Comparison of ENCODE assay signal across 26 cellular contexts in the genomic region with DNA sequence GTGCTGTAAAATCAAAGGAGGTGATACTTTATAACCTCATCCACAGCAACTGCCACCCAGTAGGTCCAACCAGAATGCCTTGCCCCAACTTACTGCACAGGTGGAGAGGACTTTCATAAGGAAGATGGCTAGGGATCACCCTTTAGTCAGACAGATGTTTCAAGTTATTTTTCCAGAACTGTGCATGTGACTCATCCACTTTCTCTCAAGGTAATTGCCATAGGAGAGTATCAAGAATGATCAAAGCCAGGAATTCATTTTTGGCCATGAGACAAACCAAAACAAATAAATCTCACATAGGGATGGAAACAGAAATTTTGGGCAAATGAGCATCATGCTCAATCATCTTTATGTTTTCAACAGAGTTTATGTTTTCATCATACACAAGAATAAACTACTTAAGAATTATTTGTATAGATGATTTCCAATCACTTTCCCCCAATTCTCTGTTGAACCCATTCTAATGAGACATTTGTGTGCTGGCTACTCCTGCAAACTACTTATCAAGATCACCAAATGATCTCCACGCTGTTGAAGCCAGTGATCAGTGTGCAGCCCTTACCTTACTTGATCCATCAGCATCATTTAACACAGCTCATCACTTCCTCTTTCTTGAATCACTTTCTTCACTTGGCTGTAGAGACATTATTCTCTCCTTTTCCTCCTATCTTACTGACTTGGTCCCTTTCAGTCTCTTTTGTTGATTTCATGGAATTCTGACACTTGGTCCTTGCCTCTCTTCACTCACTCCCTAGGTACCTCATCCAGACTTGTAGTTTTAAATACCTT.
"Had no signal": no experiment of that assay in that cellular context is flagged by ENCODE, and none has a peak within 500 bp of the region (broad histone marks: within the 10 kb centered on the region; RNA-seq: fewer than 3 reads in every experiment).

No MANE protein-coding gene starts in this region.

- ATAC-seq: activated CD4-positive, alpha-beta T cell treated with anti-CD3 and anti-CD28 coated beads for 36 hours; activated T-cell treated with anti-CD3 and anti-CD28 coated beads, Interleukin-2, amount 50 U/mL, for 72 hours; gastrocnemius medialis; left colon; naive thymus-derived CD4-positive, alpha-beta T cell; pancreas; sciatic nerve; stimulated activated naive CD8-positive, alpha-beta T cell treated with anti-CD3 and anti-CD28 coated beads, Interleukin-15, Interleukin-2, amounts not matched to agents 100 U/mL and 50 U/mL, for 24 hours had no signal

- DNase-seq: activated CD4-positive, alpha-beta T cell treated with anti-CD3 and anti-CD28 coated beads for 36 hours; activated CD4-positive, alpha-beta T cell treated with anti-CD3 and anti-CD28 coated beads, Interleukin-2, amount 50 U/mL, for 4 hours; activated CD4-positive, CD25-positive, alpha-beta regulatory T cell; activated effector memory CD4-positive, alpha-beta T cell treated with Interleukin-2 at 50 U/mL for 16 hours; activated naive CD4-positive, alpha-beta T cell treated with Interleukin-2 at 50 U/mL for 16 hours; activated T-cell treated with anti-CD3 and anti-CD28 coated beads for 4 hours; activated T-cell treated with anti-CD3 and anti-CD28 coated beads, Interleukin-2, amount 50 U/mL, for 72 hours; anterior cingulate cortex; caudate nucleus; gastrocnemius medialis; glutamatergic neuron; islet precursor cell; left colon; midbrain; naive thymus-derived CD4-positive, alpha-beta T cell; pancreas; retina; stimulated activated CD4-positive, alpha-beta T cell treated with anti-CD3 and anti-CD28 coated beads, Interleukin-12 subunit alpha, Interleukin-12 subunit beta, amount 100 ng/mL, for 4 hours; stimulated activated CD4-positive, alpha-beta T cell treated with anti-CD3 and anti-CD28 coated beads, Interleukin-4, amount 100 ng/mL, for 1 hour; stimulated activated naive CD8-positive, alpha-beta T cell treated with anti-CD3 and anti-CD28 coated beads, Interleukin-15, Interleukin-2, amounts not matched to agents 100 U/mL and 50 U/mL, for 24 hours; trophoblast cell had no signal

- H3K36me3 ChIP-seq: esophagus muscularis mucosa, gastrocnemius medialis, pancreas, prostate gland, thoracic aorta had no signal

- H3K27me3 ChIP-seq: esophagus muscularis mucosa, gastrocnemius medialis, pancreas had no signal

- H3K4me3 ChIP-seq: esophagus muscularis mucosa, gastrocnemius medialis, pancreas, prostate gland, skin epidermis, thoracic aorta had no signal
